21 cellular contexts compared by ENCODE assay signal in the genomic region with DNA sequence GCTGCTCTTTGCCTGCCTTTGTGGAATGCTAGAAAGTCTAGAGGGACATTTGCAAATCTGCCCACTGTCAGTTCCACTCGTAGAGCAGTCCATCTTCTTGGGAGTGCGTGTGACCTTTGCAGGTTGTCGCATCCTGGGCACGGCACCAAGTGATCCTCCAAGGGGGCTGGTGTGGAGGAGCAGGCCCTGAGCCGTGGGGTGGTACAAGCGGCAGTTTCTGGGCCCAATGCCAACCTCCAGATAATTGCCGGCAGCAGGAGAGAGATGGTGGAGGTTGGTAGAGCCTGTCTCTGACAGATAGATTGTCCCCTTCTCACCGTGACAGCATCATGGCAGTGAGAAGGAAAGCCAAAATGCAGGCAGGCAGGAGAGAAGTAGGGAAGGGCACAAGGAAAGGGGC.
DNase-seq lines count a peak whose midpoint lies in the region; ATAC-seq and TF ChIP-seq lines count a peak whose summit lies in the region.
"Had no signal": no experiment of that assay in that cellular context is flagged by ENCODE, and none has a peak within 500 bp of the region (broad histone marks: within the 10 kb centered on the region; RNA-seq: fewer than 3 reads in every experiment).

No MANE protein-coding gene starts in this region.

- WGBS in heart right ventricle, 2 donors, result 37 to 38% methylated on average over 8 of the region's 8 CpGs

- peaks cover 0 to 3% (median 0%) of the 10 kb centered on the region in 7 donors for H3K27me3 ChIP-seq in heart right ventricle
- H3K27me3 ChIP-seq: BLaER1 treated with 17β-estradiol and CSF1 and Interleukin-3, amounts not matched to agents 10 nM and 100 nM; left lung had no signal

- no peaks in the 10 kb centered on the region for H3K9me3 ChIP-seq in heart right ventricle
- H3K9me3 ChIP-seq: A549; BLaER1 treated with 17β-estradiol and CSF1 and Interleukin-3, amounts not matched to agents 10 nM and 100 nM; left lung; mucosa of descending colon had no signal

- peak in 4 of 8 donors; percentile 30 to 59 (median 46) for ATAC-seq in heart right ventricle
- ATAC-seq in GM21786 (IDR thresholded peaks at IDR 0.05; ENCODE audit: unreplicated experiment), result no peak
- ATAC-seq: A549; effector memory CD8-positive, alpha-beta T cell; HCT116; HepG2; left lung; mucosa of descending colon had no signal

- no peaks in the 10 kb centered on the region for H3K36me3 Mint-ChIP-seq in nephron progenitor cell (ENCODE audit: low read depth)

- no peaks in the 10 kb centered on the region for H3K36me3 ChIP-seq in heart right ventricle
- H3K36me3 ChIP-seq: BLaER1 treated with 17β-estradiol and CSF1 and Interleukin-3, amounts not matched to agents 10 nM and 100 nM; left lung; WERI-Rb-1 had no signal

- intact Hi-C loops in heart right ventricle (cut with DNase I) (no loop called here), cardiac septum (cut with DNase I) (no loop called here)

- no peak overlapping the region for H3K27ac ChIP-seq in heart right ventricle
- H3K27ac ChIP-seq: A549; BLaER1 treated with 17β-estradiol and CSF1 and Interleukin-3, amounts not matched to agents 10 nM and 100 nM; left lung; WERI-Rb-1 had no signal

- no peak overlapping the region for H3K4me3 ChIP-seq in heart right ventricle
- H3K4me3 ChIP-seq: A549; BLaER1 treated with 17β-estradiol and CSF1 and Interleukin-3, amounts not matched to agents 10 nM and 100 nM; left lung; mucosa of descending colon had no signal

- peaks cover 7% of the 10 kb centered on the region for H3K27me3 Mint-ChIP-seq in nephron progenitor cell (ENCODE audit: low read depth, poor library complexity)

- peaks cover 0 to 14% (median 4%) of the 10 kb centered on the region in 9 donors for H3K4me1 ChIP-seq in heart right ventricle
- H3K4me1 ChIP-seq: A549, left lung had no signal

- H3K4me1 Mint-ChIP-seq in nephron progenitor cell, result peaks cover 34% of the 10 kb centered on the region

- DNase-seq in heart right ventricle (peak; percentile 21 to 28), cardiac septum (ENCODE audit: low spot score) (no peak), NCI-H2107 (lab: John Stamatoyannopoulos, UW) (peak; percentile 74), NCI-H774 (lab: John Stamatoyannopoulos, UW) (peak; percentile 36), nephron progenitor cell (no peak), hypothalamus (lab: John Stamatoyannopoulos, UW) (no peak)
- no peak for DNase-seq in central memory CD4-positive, alpha-beta T cell
- DNase-seq: activated CD4-positive, alpha-beta T cell treated with anti-CD3 and anti-CD28 coated beads, Interleukin-2, amount 50 U/mL, for 4 hours; activated naive CD4-positive, alpha-beta T cell; activated T-cell treated with anti-CD3 and anti-CD28 coated beads for 4 hours; effector memory CD8-positive, alpha-beta T cell; left lung; mucosa of descending colon; OCI-M1; stimulated activated CD8-positive, alpha-beta memory T cell treated with anti-CD3 and anti-CD28 coated beads, Interleukin-4, amount 100 ng/mL, for 48 hours; WERI-Rb-1 had no signal

- no peak overlapping the region for H3K4me3 Mint-ChIP-seq in nephron progenitor cell
- H3K4me3 Mint-ChIP-seq: effector memory CD8-positive, alpha-beta T cell had no signal

- H3K27ac Mint-ChIP-seq in nephron progenitor cell, result peak overlapping the region; percentile 29
- H3K27ac Mint-ChIP-seq: effector memory CD8-positive, alpha-beta T cell had no signal

- TF ChIP-seq CTCF in heart right ventricle (IDR thresholded peaks at IDR 0.05), result no peak
- TF ChIP-seq CTCF in nephron progenitor cell (IDR thresholded peaks at IDR 0.05), result no peak

- no peaks in the 10 kb centered on the region for H3K9me3 Mint-ChIP-seq in nephron progenitor cell
- H3K9me3 Mint-ChIP-seq: effector memory CD8-positive, alpha-beta T cell had no signal

Comparison
In these comparisons a context has a peak if more than half of its experiments do, and no peak if none do; other contexts are left out.
1. DNase-seq: peak in heart right ventricle (2 of 2), NCI-H2107 (single experiment) and NCI-H774 (single experiment); none in cardiac septum (single experiment), nephron progenitor cell (single experiment), hypothalamus (0 of 51) and central memory CD4-positive, alpha-beta T cell (single experiment).